Comparison of ENCODE assay signal across 8 cellular contexts in the genomic region with DNA sequence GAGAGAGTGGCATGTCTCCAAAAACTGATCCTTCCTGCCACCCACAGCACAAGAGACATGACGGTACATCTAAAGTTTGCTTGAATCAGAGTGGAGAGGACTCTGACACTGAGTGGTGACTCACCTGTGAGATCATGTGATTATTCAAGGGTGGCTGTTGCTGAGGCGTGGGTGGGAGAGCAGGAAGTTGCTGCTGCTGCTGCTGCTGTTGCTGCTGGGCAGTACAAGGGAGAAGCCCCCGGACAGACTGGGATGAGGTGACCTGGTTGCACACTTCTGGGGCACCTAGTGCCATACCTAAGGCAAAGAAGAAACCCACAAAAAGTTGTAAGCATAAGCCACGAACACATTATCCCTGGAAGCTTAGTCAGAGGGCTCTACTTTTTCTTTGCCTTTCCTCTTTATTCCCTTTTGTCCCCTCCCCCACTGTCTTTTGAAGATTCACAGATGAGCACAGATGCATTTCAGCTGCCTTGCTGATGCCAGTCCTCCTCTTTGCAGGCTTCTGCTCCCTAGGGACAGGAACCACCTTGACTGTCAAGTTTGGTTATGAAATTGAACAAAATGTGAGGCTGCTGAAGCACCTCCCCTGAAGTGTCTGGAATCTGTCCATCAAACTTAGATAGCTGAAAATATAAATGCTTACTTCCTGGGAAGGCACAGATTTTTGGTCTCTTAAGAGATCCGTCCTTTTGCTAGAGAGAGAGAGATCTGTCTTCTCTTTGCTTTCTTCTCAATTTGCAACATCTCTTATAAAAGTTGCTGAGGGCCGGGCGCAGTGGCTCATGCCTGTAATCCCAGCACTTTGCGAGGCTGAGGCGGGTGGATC. TPM values are rescaled to one million over a fixed set of nuclear protein-coding genes. Genes with fewer than 3 reads are reported as not detected.
DNase-seq lines count a peak whose midpoint lies in the region; ATAC-seq and TF ChIP-seq lines count a peak whose summit lies in the region.

No MANE protein-coding gene starts in this region.

- peaks cover 13% of the 10 kb centered on the region for H3K4me1 ChIP-seq in CD4-positive, CD25-positive, alpha-beta regulatory T cell (ENCODE audit: control insufficient read depth, insufficient read depth, low read length, poor library complexity, severe bottlenecking)

- H3K36me3 Mint-ChIP-seq in CD4-positive, CD25-positive, alpha-beta regulatory T cell = peaks cover 57% of the 10 kb centered on the region
- H3K36me3 Mint-ChIP-seq in T-helper 17 cell (ENCODE audit: low read depth) (peaks cover 17% of the 10 kb centered on the region), memory B cell (peaks cover 46% of the 10 kb centered on the region)

- H3K27me3 Mint-ChIP-seq in CD4-positive, CD25-positive, alpha-beta regulatory T cell = no peaks in the 10 kb centered on the region
- no peaks in the 10 kb centered on the region for H3K27me3 Mint-ChIP-seq in T-helper 17 cell
- H3K27me3 Mint-ChIP-seq in memory B cell = no peaks in the 10 kb centered on the region

- peak overlapping the region; percentile 91 to 98 (median 93) for H3K27ac Mint-ChIP-seq in CD4-positive, CD25-positive, alpha-beta regulatory T cell
- peak overlapping the region; percentile 92 for H3K27ac Mint-ChIP-seq in T-helper 17 cell
- peak overlapping the region; percentile 93 for H3K27ac Mint-ChIP-seq in memory B cell

- no peaks in the 10 kb centered on the region for H3K9me3 ChIP-seq in CD4-positive, CD25-positive, alpha-beta regulatory T cell (ENCODE audit: control insufficient read depth in 2 of 2, low read length in 2 of 2)
- H3K9me3 ChIP-seq in T-helper 17 cell (ENCODE audit: control insufficient read depth, low read length, poor library complexity, severe bottlenecking) = no peaks in the 10 kb centered on the region

- in situ Hi-C loops in astrocyte of the spinal cord (cut with HindIII; ENCODE audit: low sequenced_read_pairs) = no loop called here

- no peaks in the 10 kb centered on the region for H3K27me3 ChIP-seq in CD4-positive, CD25-positive, alpha-beta regulatory T cell (ENCODE audit: control insufficient read depth, insufficient read depth, low read length)

- peak overlapping the region in 3 of 4 donors; percentile 0 to 61 (median 56) for H3K4me3 Mint-ChIP-seq in CD4-positive, CD25-positive, alpha-beta regulatory T cell
- H3K4me3 Mint-ChIP-seq in T-helper 17 cell (peak overlapping the region; percentile 28), memory B cell (peak overlapping the region; percentile 75)

- H3K27ac ChIP-seq in CD4-positive, CD25-positive, alpha-beta regulatory T cell (ENCODE audit: insufficient read depth, low read length, poor library complexity, severe bottlenecking) = peak overlapping the region; percentile 75

- peaks cover 9 to 27% (median 18%) of the 10 kb centered on the region in 4 donors for H3K4me1 Mint-ChIP-seq in CD4-positive, CD25-positive, alpha-beta regulatory T cell
- H3K4me1 Mint-ChIP-seq in T-helper 17 cell = peaks cover 30% of the 10 kb centered on the region
- H3K4me1 Mint-ChIP-seq in memory B cell = peaks cover 15% of the 10 kb centered on the region

- no peak for TF ChIP-seq CTCF in astrocyte of the spinal cord (IDR thresholded peaks at IDR 0.05; ENCODE audit: low read depth, low read length)

- peak; percentile 100 for ATAC-seq in CD4-positive, CD25-positive, alpha-beta regulatory T cell (ENCODE audit: low read depth in 2 of 2)
- peak; percentile 98 for ATAC-seq in GM19372 (IDR thresholded peaks at IDR 0.05; ENCODE audit: low read depth, unreplicated experiment)
- peak; percentile 91 for ATAC-seq in HG03469 (IDR thresholded peaks at IDR 0.05; ENCODE audit: unreplicated experiment)
- peak; percentile 99 for ATAC-seq in T-helper 17 cell
- ATAC-seq in memory B cell (ENCODE audit: low read depth) = peak; percentile 99

- peaks cover 65% of the 10 kb centered on the region for H3K36me3 ChIP-seq in CD4-positive, CD25-positive, alpha-beta regulatory T cell (ENCODE audit: control insufficient read depth, insufficient read depth, low read length)

- H3K4me3 ChIP-seq in CD4-positive, CD25-positive, alpha-beta regulatory T cell (ENCODE audit: low read depth, low read length) = peak overlapping the region; percentile 31
- no peak overlapping the region for H3K4me3 ChIP-seq in astrocyte of the spinal cord (ENCODE audit: low read depth, low read length)

- H3K9me3 Mint-ChIP-seq in CD4-positive, CD25-positive, alpha-beta regulatory T cell = peaks cover 0 to 1% (median 0%) of the 10 kb centered on the region in 7 donors
- no peaks in the 10 kb centered on the region for H3K9me3 Mint-ChIP-seq in memory B cell

- peak; percentile 44 to 90 (median 62) for DNase-seq in CD4-positive, CD25-positive, alpha-beta regulatory T cell
- peak in 1 of 3 donors; percentile 32 for DNase-seq in T-helper 17 cell
- peak; percentile 91 for DNase-seq in astrocyte of the spinal cord (ENCODE audit: low read depth, low spot score)
- DNase-seq in memory B cell (ENCODE audit: low spot score in 2 of 2) = peak; percentile 28 to 34
- DNase-seq in stimulated activated CD8-positive, alpha-beta memory T cell treated with anti-CD3 and anti-CD28 coated beads, Interleukin-4, amount 100 ng/mL, for 24 hours (ENCODE audit: low read depth) = peak; percentile 53
- no peak for DNase-seq in NCI-H1694 treated with DMSO at 0.1 percent for 48 hours (lab: John Stamatoyannopoulos, UW)

RNA-seq across cellular contexts. Expression of gene STAC3, which starts 29.5 kb away (rescaled TPM):
- 2.6 TPM for total RNA-seq in CD4-positive, CD25-positive, alpha-beta regulatory T cell
- polyA plus RNA-seq in CD4-positive, CD25-positive, alpha-beta regulatory T cell = under 1 TPM in 3 of 4 donors, not detected in 1; 0.10 to 0.52 (median 0.18) TPM
- 1 to 10 TPM; 1.6 to 1.9 TPM for total RNA-seq in T-helper 17 cell

RNA-seq across cellular contexts. Expression of gene SHMT2, which starts 50.9 kb away (rescaled TPM):
- 108 TPM for total RNA-seq in CD4-positive, CD25-positive, alpha-beta regulatory T cell
- 100 to 1,000 TPM; 214 to 300 (median 228) TPM for polyA plus RNA-seq in CD4-positive, CD25-positive, alpha-beta regulatory T cell
- 10 to 100 TPM; 28.8 to 36.9 TPM for total RNA-seq in T-helper 17 cell
